Comparison of ENCODE assay signal across 13 cellular contexts in the genomic region with DNA sequence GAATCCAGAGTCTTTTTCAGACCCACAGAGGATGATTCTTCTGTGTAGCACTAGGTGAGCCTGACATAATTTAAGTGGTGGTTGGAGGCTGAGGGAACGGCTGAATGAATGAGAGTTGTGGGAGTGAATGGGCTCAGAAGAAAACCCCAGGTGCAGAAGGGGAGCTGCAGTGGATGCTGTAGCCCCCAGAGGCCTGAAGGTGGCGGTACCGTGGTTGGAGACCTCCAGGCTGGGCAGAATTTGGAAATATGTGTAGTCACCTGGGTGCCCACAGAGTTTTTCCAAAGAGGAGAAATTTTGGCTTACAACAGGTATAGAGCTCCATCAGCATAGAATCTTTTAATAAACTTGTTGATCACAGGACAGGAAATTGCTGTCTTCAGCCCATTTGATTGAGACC. TPM values are rescaled to one million over a fixed set of nuclear protein-coding genes. Genes with fewer than 3 reads are reported as not detected.
DNase-seq lines count a peak whose midpoint lies in the region; ATAC-seq, FAIRE-seq and TF ChIP-seq lines count a peak whose summit lies in the region.
"Had no signal": no experiment of that assay in that cellular context is flagged by ENCODE, and none has a peak within 500 bp of the region (broad histone marks: within the 10 kb centered on the region; RNA-seq: fewer than 3 reads in every experiment).

No MANE protein-coding gene starts in this region.

- ATAC-seq in activated CD8-positive, alpha-beta T cell treated with anti-CD3 and anti-CD28 coated beads for 36 hours: no peak
- ATAC-seq in activated CD8-positive, alpha-beta T cell treated with anti-CD3 and anti-CD28 coated beads, Interleukin-2, amount 10 ng/mL, durations not matched to agents 7 days and 5 days: no peak
- peak; percentile 23; the same call in 1 of the 3 replicates for ATAC-seq in K562

- POLR2A ChIA-PET in activated CD8-positive, alpha-beta T cell treated with anti-CD3 and anti-CD28 coated beads for 36 hours (lab: Charles Lee): no interaction called here
- POLR2A ChIA-PET in activated CD8-positive, alpha-beta T cell treated with anti-CD3 and anti-CD28 coated beads, Interleukin-2, amount 10 ng/mL, durations not matched to agents 7 days and 5 days (lab: Charles Lee): no interaction called here
- POLR2A ChIA-PET in K562 (lab: Yijun Ruan, JAX): interaction anchor here (0.6 kb wide), 1 partner anchor 340 kb away, joined by 3 read pairs; no protein-coding TSS in a partner anchor

- no peaks in the 10 kb centered on the region for H3K9me3 ChIP-seq in K562 (replicated peaks; ENCODE audit: control insufficient read depth, insufficient read depth, low read depth, low read length)

- intact Hi-C loops in activated CD8-positive, alpha-beta T cell treated with anti-CD3 and anti-CD28 coated beads for 36 hours (cut with micrococcal nuclease): no loop called here
- intact Hi-C loops in K562 (cut with micrococcal nuclease): loop anchor here (5.0 kb wide), 3 partner anchors 207 to 902 kb away; a partner anchor contains a TSS

- H3K4me1 ChIP-seq in K562 (replicated peaks in 1 of 2; ENCODE audit: control insufficient read depth in 2 of 2, insufficient read depth in 2 of 2, low read length in 2 of 2): peaks cover 0 to 10% of the 10 kb centered on the region in 2 experiments; a peak in 3 of 5 replicates

- H3K9me3 Mint-ChIP-seq in activated CD8-positive, alpha-beta T cell treated with anti-CD3 and anti-CD28 coated beads for 36 hours: no peaks in the 10 kb centered on the region
- H3K9me3 Mint-ChIP-seq in activated CD8-positive, alpha-beta T cell treated with anti-CD3 and anti-CD28 coated beads, Interleukin-2, amount 10 ng/mL, durations not matched to agents 7 days and 5 days (ENCODE audit: insufficient read depth): no peaks in the 10 kb centered on the region
- no peaks in the 10 kb centered on the region for H3K9me3 Mint-ChIP-seq in neural crest cell

- H3K79me2 ChIP-seq in K562 (ENCODE audit: control insufficient read depth, insufficient read depth, low read length): no peaks in the 10 kb centered on the region

- DNase-seq in activated CD8-positive, alpha-beta T cell treated with anti-CD3 and anti-CD28 coated beads for 36 hours: peak; percentile 44
- no peak for DNase-seq in activated CD8-positive, alpha-beta T cell treated with anti-CD3 and anti-CD28 coated beads, Interleukin-2, amount 10 ng/mL, durations not matched to agents 7 days and 5 days
- DNase-seq in HFF-Myc (ENCODE audit: extremely low read depth, low read depth): no peak
- peak in 1 of 4 experiments; percentile 34 for DNase-seq in K562 (ENCODE audit: extremely low read depth in 1 of 4, low spot score in 3 of 4)
- DNase-seq in neural crest cell (ENCODE audit: low read depth, low spot score): no peak
- no peak for DNase-seq in activated gamma-delta T cell (lab: John Stamatoyannopoulos, UW)
- no peak for DNase-seq in cerebellar cortex (ENCODE audit: low spot score)
- DNase-seq in COLO829 (ENCODE audit: low spot score): no peak
- DNase-seq: COR-L47, NCI-H1694 treated with DMSO at 0.1 percent for 48 hours, substantia nigra had no signal

- no peak overlapping the region for H3K4me3 Mint-ChIP-seq in activated CD8-positive, alpha-beta T cell treated with anti-CD3 and anti-CD28 coated beads for 36 hours
- no peak overlapping the region for H3K4me3 Mint-ChIP-seq in activated CD8-positive, alpha-beta T cell treated with anti-CD3 and anti-CD28 coated beads, Interleukin-2, amount 10 ng/mL, durations not matched to agents 7 days and 5 days
- H3K4me3 Mint-ChIP-seq in neural crest cell: no peak overlapping the region

- H3K4me1 Mint-ChIP-seq in activated CD8-positive, alpha-beta T cell treated with anti-CD3 and anti-CD28 coated beads for 36 hours (ENCODE audit: low read depth): peaks cover 8% of the 10 kb centered on the region
- H3K4me1 Mint-ChIP-seq in activated CD8-positive, alpha-beta T cell treated with anti-CD3 and anti-CD28 coated beads, Interleukin-2, amount 10 ng/mL, durations not matched to agents 7 days and 5 days (ENCODE audit: low read depth): peaks cover 13% of the 10 kb centered on the region
- H3K4me1 Mint-ChIP-seq in neural crest cell: peaks cover 4% of the 10 kb centered on the region

- H3K36me3 ChIP-seq in K562 (ENCODE audit: control insufficient read depth, insufficient read depth, low read length): no peaks in the 10 kb centered on the region

- H3K36me3 Mint-ChIP-seq in activated CD8-positive, alpha-beta T cell treated with anti-CD3 and anti-CD28 coated beads for 36 hours (ENCODE audit: low read depth): no peaks in the 10 kb centered on the region
- no peaks in the 10 kb centered on the region for H3K36me3 Mint-ChIP-seq in activated CD8-positive, alpha-beta T cell treated with anti-CD3 and anti-CD28 coated beads, Interleukin-2, amount 10 ng/mL, durations not matched to agents 7 days and 5 days (ENCODE audit: low read depth)
- H3K36me3 Mint-ChIP-seq in neural crest cell (ENCODE audit: low read depth): no peaks in the 10 kb centered on the region

- BruUV-seq in K562 (replicated peaks; lab: Mats Ljungman, UMichigan): no TSS peak

- no peaks in the 10 kb centered on the region for H3K9me1 ChIP-seq in K562 (ENCODE audit: control insufficient read depth, insufficient read depth, low read length)

- TF ChIP-seq RAD21 in K562 (CRISPR knock-in tag; conservative IDR thresholded peaks at IDR 0.05 in 1 of 2, IDR thresholded peaks at IDR 0.05 in 1 of 2): peak in 1 of 2 experiments; percentile 43; a peak in 2 of 4 replicates

- CTCF ChIA-PET in activated CD8-positive, alpha-beta T cell treated with anti-CD3 and anti-CD28 coated beads for 36 hours (lab: Charles Lee): interaction anchor here (0.8 to 0.9 kb wide), 3 partner anchors 87 to 114 kb away, joined by 3 to 4 read pairs (median 3); no protein-coding TSS in a partner anchor
- CTCF ChIA-PET in activated CD8-positive, alpha-beta T cell treated with anti-CD3 and anti-CD28 coated beads, Interleukin-2, amount 10 ng/mL, durations not matched to agents 7 days and 5 days (lab: Charles Lee): interaction anchor here (1.1 kb wide), 1 partner anchor 126 kb away, joined by 3 read pairs; no protein-coding TSS in a partner anchor
- CTCF ChIA-PET in K562 (lab: Yijun Ruan, JAX; ENCODE audit: low intra/inter-chr PET ratio): interaction anchor here (1.1 to 1.4 kb wide), 3 partner anchors 88 to 886 kb away, joined by 3 to 4 read pairs (median 3); no protein-coding TSS in a partner anchor

- H3K4me2 ChIP-seq in K562 (ENCODE audit: insufficient read depth, low read length): no peak overlapping the region

- H3K27me3 Mint-ChIP-seq in activated CD8-positive, alpha-beta T cell treated with anti-CD3 and anti-CD28 coated beads for 36 hours: peaks cover 79% of the 10 kb centered on the region
- peaks cover 80% of the 10 kb centered on the region for H3K27me3 Mint-ChIP-seq in activated CD8-positive, alpha-beta T cell treated with anti-CD3 and anti-CD28 coated beads, Interleukin-2, amount 10 ng/mL, durations not matched to agents 7 days and 5 days (ENCODE audit: low read depth)
- H3K27me3 Mint-ChIP-seq in neural crest cell (ENCODE audit: low read depth): peaks cover 93% of the 10 kb centered on the region

- peak; percentile 65 for TF ChIP-seq CTCF in activated CD8-positive, alpha-beta T cell treated with anti-CD3 and anti-CD28 coated beads for 36 hours (IDR thresholded peaks at IDR 0.05)
- TF ChIP-seq CTCF in HFF-Myc (IDR thresholded peaks at IDR 0.05; ENCODE audit: low read depth, low read length, missing control alignments) (peak; percentile 60), K562 (IDR thresholded peaks at IDR 0.05 in 2 of 3, conservative IDR thresholded peaks at IDR 0.05 in 1 of 3; ENCODE audit: insufficient read depth in 2 of 3, low read depth in 1 of 3, low read length in 3 of 3) (peak; percentile 55 to 73 (median 71)), neural crest cell (conservative IDR thresholded peaks at IDR 0.05) (peak; percentile 55)

- H3K9ac ChIP-seq in K562 (ENCODE audit: insufficient read depth in 1 of 2, low read depth in 2 of 2, low read length in 2 of 2): no peak overlapping the region

- no peak overlapping the region for H2AFZ ChIP-seq in K562 (ENCODE audit: low read depth, low read length)

- TF ChIP-seq POLR2A in K562 (conservative IDR thresholded peaks at IDR 0.05): no peak

- no peak for FAIRE-seq in K562 (lab: Jason Lieb, UNC)
- FAIRE-seq: GM19239 had no signal

- H4K20me1 ChIP-seq in K562 (replicated peaks; ENCODE audit: control insufficient read depth, insufficient read depth, low read length): no peaks in the 10 kb centered on the region

- in situ Hi-C loops in K562 (cut with MboI): loop anchor here (10.0 kb wide), 1 partner anchor 205 kb away; no protein-coding TSS in a partner anchor

- no peak overlapping the region for H3K4me3 ChIP-seq in HFF-Myc (replicated peaks; ENCODE audit: low read depth, low read length)
- H3K4me3 ChIP-seq in K562: no peak overlapping the region

- TF ChIP-seq EP300 in K562 (IDR thresholded peaks at IDR 0.05; ENCODE audit: low read length): no peak

- no peak overlapping the region for H3K27ac Mint-ChIP-seq in activated CD8-positive, alpha-beta T cell treated with anti-CD3 and anti-CD28 coated beads for 36 hours
- H3K27ac Mint-ChIP-seq in activated CD8-positive, alpha-beta T cell treated with anti-CD3 and anti-CD28 coated beads, Interleukin-2, amount 10 ng/mL, durations not matched to agents 7 days and 5 days: no peak overlapping the region
- no peak overlapping the region for H3K27ac Mint-ChIP-seq in neural crest cell (ENCODE audit: unreplicated experiment)

- no peak overlapping the region for H3K27ac ChIP-seq in K562 (ENCODE audit: extremely low read depth, low read depth, low read length)
- H3K27ac ChIP-seq: epithelial cell of prostate had no signal

- WGBS in K562 (ENCODE audit: insufficient coverage, low coverage, missing lambda C conversion rate): 4% methylated on average over 3 of the region's 3 CpGs

- peaks cover 20 to 35% of the 10 kb centered on the region in 2 experiments for H3K27me3 ChIP-seq in K562 (ENCODE audit: control insufficient read depth in 2 of 2, insufficient read depth in 2 of 2, low read length in 2 of 2)

RNA-seq across cellular contexts. Expression of a gene that starts 6.5 kb away (rescaled TPM):
- total RNA-seq in activated CD8-positive, alpha-beta T cell treated with anti-CD3 and anti-CD28 coated beads for 36 hours: not detected
- not detected for total RNA-seq in activated CD8-positive, alpha-beta T cell treated with anti-CD3 and anti-CD28 coated beads, Interleukin-2, amount 10 ng/mL, durations not matched to agents 7 days and 5 days
- total RNA-seq in K562 (2011; cell fraction: chromatin; rRNA removed; ENCODE audit: low replicate concordance): not detected in 2 replicates
- not detected in 2 replicates for total RNA-seq in K562 (2011; cell fraction: nucleolus; rRNA removed)
- total RNA-seq in K562 (2011; cell fraction: nucleoplasm; rRNA removed): 0.61 TPM in 1 of 2 replicates, not detected in the other
- not detected in 2 replicates for total RNA-seq in K562 (2014; rRNA removed)
- not detected in 2 replicates for total RNA-seq in K562 (2014; rRNA removed; fragmentation: Illumina TruSeq; extraction: Trizol)
- total RNA-seq in K562 (2015; rRNA removed; fragmentation: Illumina TruSeq; extraction: Trizol): not detected in 2 replicates
- total RNA-seq in K562 (2021): not detected in 2 replicates
- 0.11 TPM in 1 of 2 replicates, not detected in the other for polyA plus RNA-seq in K562 (2011; rRNA removed)
- polyA plus RNA-seq in K562 (2011; cell fraction: cytosol; rRNA removed): 0.13 TPM in 1 of 2 replicates, not detected in the other
- polyA plus RNA-seq in K562 (2011; cell fraction: nucleus; rRNA removed): 0.16 TPM in 1 of 2 replicates, not detected in the other
- 0.07 TPM in 1 of 2 replicates, not detected in the other for polyA plus RNA-seq in K562 (2012)
- polyA plus RNA-seq in K562 (2014; fragmentation: Illumina TruSeq; extraction: Trizol): not detected in 2 replicates
- not detected for polyA plus RNA-seq in K562 (2014; fragmentation: Nextera tagmentation; extraction: Ambion mirVana)
- not detected in 2 replicates for polyA plus RNA-seq in K562 (2014; rRNA removed)
- polyA minus RNA-seq in K562 (2011; rRNA and poly(A)+ RNA removed): not detected in 2 replicates
- polyA minus RNA-seq in K562 (2011; cell fraction: cytosol; rRNA and poly(A)+ RNA removed): not detected in 2 replicates
- not detected in 2 replicates for polyA minus RNA-seq in K562 (2011; cell fraction: nucleus; rRNA and poly(A)+ RNA removed)
- total RNA-seq in neural crest cell: not detected in 2 replicates

RNA-seq across cellular contexts. Expression of a gene that starts 12.4 kb away (rescaled TPM):
- under 1 TPM; 0.38 to 0.67 TPM for total RNA-seq in activated CD8-positive, alpha-beta T cell treated with anti-CD3 and anti-CD28 coated beads for 36 hours
- under 1 TPM; 0.40 to 0.60 TPM for total RNA-seq in activated CD8-positive, alpha-beta T cell treated with anti-CD3 and anti-CD28 coated beads, Interleukin-2, amount 10 ng/mL, durations not matched to agents 7 days and 5 days
- total RNA-seq in K562 (2011; cell fraction: chromatin; rRNA removed; ENCODE audit: low replicate concordance): 6.3 and 10.4 TPM in 2 replicates
- 8.3 and 12.7 TPM in 2 replicates for total RNA-seq in K562 (2011; cell fraction: nucleolus; rRNA removed)
- 13.1 and 13.4 TPM in 2 replicates for total RNA-seq in K562 (2011; cell fraction: nucleoplasm; rRNA removed)
- total RNA-seq in K562 (2014; rRNA removed) (0.50 and 0.57 TPM in 2 replicates), K562 (2014; rRNA removed; fragmentation: Illumina TruSeq; extraction: Trizol) (0.96 and 1.2 TPM in 2 replicates), K562 (2015; rRNA removed; fragmentation: Illumina TruSeq; extraction: Trizol) (0.60 and 0.83 TPM in 2 replicates), K562 (2021) (0.78 and 1.2 TPM in 2 replicates), neural crest cell (0.23 and 0.30 TPM in 2 replicates)
- polyA plus RNA-seq in K562 (2011; rRNA removed) (2.7 and 5.3 TPM in 2 replicates), K562 (2014; fragmentation: Illumina TruSeq; extraction: Trizol) (1.8 and 2.4 TPM in 2 replicates), K562 (2014; fragmentation: Nextera tagmentation; extraction: Ambion mirVana) (1 to 10 TPM; 3.2 to 4.1 TPM), K562 (2014; rRNA removed) (1.1 TPM in 2 replicates)
- 2.6 and 5.2 TPM in 2 replicates for polyA plus RNA-seq in K562 (2011; cell fraction: cytosol; rRNA removed)
- 1.4 and 3.5 TPM in 2 replicates for polyA plus RNA-seq in K562 (2011; cell fraction: nucleus; rRNA removed)
- polyA plus RNA-seq in K562 (2012): 1.2 and 4.7 TPM in 2 replicates
- 1.4 and 2.9 TPM in 2 replicates for polyA minus RNA-seq in K562 (2011; rRNA and poly(A)+ RNA removed)
- 0.86 TPM in 1 of 2 replicates, not detected in the other for polyA minus RNA-seq in K562 (2011; cell fraction: cytosol; rRNA and poly(A)+ RNA removed)
- 0.22 and 0.27 TPM in 2 replicates for polyA minus RNA-seq in K562 (2011; cell fraction: nucleus; rRNA and poly(A)+ RNA removed)

RNA-seq across cellular contexts. Expression of a gene that starts 31.5 kb away (rescaled TPM):
- total RNA-seq in activated CD8-positive, alpha-beta T cell treated with anti-CD3 and anti-CD28 coated beads for 36 hours: not detected
- total RNA-seq in activated CD8-positive, alpha-beta T cell treated with anti-CD3 and anti-CD28 coated beads, Interleukin-2, amount 10 ng/mL, durations not matched to agents 7 days and 5 days: not detected
- not detected in 2 replicates for total RNA-seq in K562 (2011; cell fraction: chromatin; rRNA removed; ENCODE audit: low replicate concordance)
- not detected in 2 replicates for total RNA-seq in K562 (2011; cell fraction: nucleolus; rRNA removed)
- total RNA-seq in K562 (2011; cell fraction: nucleoplasm; rRNA removed): not detected in 2 replicates
- total RNA-seq in K562 (2014; rRNA removed) (not detected in 2 replicates), K562 (2014; rRNA removed; fragmentation: Illumina TruSeq; extraction: Trizol) (not detected in 2 replicates), K562 (2015; rRNA removed; fragmentation: Illumina TruSeq; extraction: Trizol) (not detected in 2 replicates), K562 (2021) (not detected in 2 replicates), neural crest cell (not detected in 2 replicates)
- polyA plus RNA-seq in K562 (2011; rRNA removed) (not detected in 2 replicates), K562 (2014; fragmentation: Illumina TruSeq; extraction: Trizol) (not detected in 2 replicates), K562 (2014; fragmentation: Nextera tagmentation; extraction: Ambion mirVana) (not detected), K562 (2014; rRNA removed) (not detected in 2 replicates)
- 0.01 and 0.18 TPM in 2 replicates for polyA plus RNA-seq in K562 (2011; cell fraction: cytosol; rRNA removed)
- 0.24 TPM in 1 of 2 replicates, not detected in the other for polyA plus RNA-seq in K562 (2011; cell fraction: nucleus; rRNA removed)
- polyA plus RNA-seq in K562 (2012): not detected in 2 replicates
- polyA minus RNA-seq in K562 (2011; rRNA and poly(A)+ RNA removed): not detected in 2 replicates
- not detected in 2 replicates for polyA minus RNA-seq in K562 (2011; cell fraction: cytosol; rRNA and poly(A)+ RNA removed)
- polyA minus RNA-seq in K562 (2011; cell fraction: nucleus; rRNA and poly(A)+ RNA removed): 0.11 and 0.13 TPM in 2 replicates

RNA-seq across cellular contexts. Expression of a gene that starts 34.3 kb away (rescaled TPM):
- 1 to 10 TPM; 2.5 to 2.7 TPM for total RNA-seq in activated CD8-positive, alpha-beta T cell treated with anti-CD3 and anti-CD28 coated beads for 36 hours
- under 1 TPM; 0.65 to 0.71 TPM for total RNA-seq in activated CD8-positive, alpha-beta T cell treated with anti-CD3 and anti-CD28 coated beads, Interleukin-2, amount 10 ng/mL, durations not matched to agents 7 days and 5 days
- 2.2 and 5.9 TPM in 2 replicates for total RNA-seq in K562 (2011; cell fraction: chromatin; rRNA removed; ENCODE audit: low replicate concordance)
- 1.8 and 2.1 TPM in 2 replicates for total RNA-seq in K562 (2011; cell fraction: nucleolus; rRNA removed)
- 2.8 and 3.3 TPM in 2 replicates for total RNA-seq in K562 (2011; cell fraction: nucleoplasm; rRNA removed)
- total RNA-seq in K562 (2014; rRNA removed) (1.5 and 1.8 TPM in 2 replicates), K562 (2014; rRNA removed; fragmentation: Illumina TruSeq; extraction: Trizol) (2.5 and 3.4 TPM in 2 replicates), K562 (2015; rRNA removed; fragmentation: Illumina TruSeq; extraction: Trizol) (0.26 and 0.33 TPM in 2 replicates), K562 (2021) (2.7 and 3.5 TPM in 2 replicates), neural crest cell (2.3 and 2.5 TPM in 2 replicates)
- polyA plus RNA-seq in K562 (2011; rRNA removed) (1.1 and 1.3 TPM in 2 replicates), K562 (2014; fragmentation: Illumina TruSeq; extraction: Trizol) (4.9 and 6.0 TPM in 2 replicates), K562 (2014; fragmentation: Nextera tagmentation; extraction: Ambion mirVana) (1 to 10 TPM; 1.2 to 2.5 TPM), K562 (2014; rRNA removed) (2.7 and 3.3 TPM in 2 replicates)
- polyA plus RNA-seq in K562 (2011; cell fraction: cytosol; rRNA removed): 0.40 and 0.91 TPM in 2 replicates
- 1.0 and 1.5 TPM in 2 replicates for polyA plus RNA-seq in K562 (2011; cell fraction: nucleus; rRNA removed)
- 1.3 and 14.7 TPM in 2 replicates for polyA plus RNA-seq in K562 (2012)
- polyA minus RNA-seq in K562 (2011; rRNA and poly(A)+ RNA removed): 0.67 and 0.99 TPM in 2 replicates
- polyA minus RNA-seq in K562 (2011; cell fraction: cytosol; rRNA and poly(A)+ RNA removed): 0.38 TPM in 1 of 2 replicates, not detected in the other
- polyA minus RNA-seq in K562 (2011; cell fraction: nucleus; rRNA and poly(A)+ RNA removed): 0.81 and 1.4 TPM in 2 replicates
